Comparison of ENCODE assay signal across 8 cellular contexts in genomic region chr11:65791719-65792213, GRCh38. TPM values are rescaled to one million over a fixed set of nuclear protein-coding genes. Genes with fewer than 3 reads are reported as not detected.
DNase-seq lines count a peak whose midpoint lies in the region; ATAC-seq and TF ChIP-seq lines count a peak whose summit lies in the region.

No MANE protein-coding gene starts in this region.

- DNase-seq in Right ventricle myocardium inferior (ENCODE audit: missing footprints): peak; percentile 20
- DNase-seq in left ventricle myocardium superior: no peak
- peak; percentile 64 to 74 for DNase-seq in activated CD4-positive, alpha-beta T cell treated with anti-CD3 and anti-CD28 coated beads, Interleukin-2, amount 50 U/mL, for 48 hours
- no peak for DNase-seq in NCI-H1436 (lab: John Stamatoyannopoulos, UW)
- no peak for DNase-seq in HPDE6-E6E7 (ENCODE audit: extremely low spot score)
- DNase-seq in sigmoid colon: no peak

- ATAC-seq in Right ventricle myocardium inferior (no peak), left ventricle myocardium superior (no peak), HG03469 (IDR thresholded peaks at IDR 0.05; ENCODE audit: unreplicated experiment) (peak; percentile 59)

- H3K27me3 ChIP-seq in mucosa of stomach (ENCODE audit: control insufficient read depth, insufficient read depth, low read length): peaks cover 13% of the 10 kb centered on the region
- peaks cover 16 to 38% (median 20%) of the 10 kb centered on the region in 3 donors for H3K27me3 ChIP-seq in sigmoid colon

- 10 to 34% methylated on average over 13 of the region's 13 CpGs for WGBS in sigmoid colon, 2 donors

- H3K27ac ChIP-seq in sigmoid colon: no peak overlapping the region

- no peak for TF ChIP-seq CTCF in sigmoid colon (IDR thresholded peaks at IDR 0.05)

- TF ChIP-seq POLR2A in sigmoid colon (IDR thresholded peaks at IDR 0.05): peak in 1 of 2 donors; percentile 14

- intact Hi-C loops in Right ventricle myocardium inferior (cut with DNase I): no loop called here
- intact Hi-C loops in left ventricle myocardium superior (cut with micrococcal nuclease): no loop called here
- intact Hi-C loops in sigmoid colon (cut with DNase I): no loop called here

- H3K4me1 ChIP-seq in mucosa of stomach (ENCODE audit: control insufficient read depth, insufficient read depth, low read length) (peaks cover 64% of the 10 kb centered on the region), sigmoid colon (peaks cover 0 to 16% (median 15%) of the 10 kb centered on the region in 4 donors)

- H3K9ac ChIP-seq in mucosa of stomach (ENCODE audit: low read length): peak overlapping the region; percentile 50

- no peak for TF ChIP-seq EP300 in sigmoid colon (IDR thresholded peaks at IDR 0.05)

- H3K4me3 ChIP-seq in mucosa of stomach (ENCODE audit: low read length) (no peak overlapping the region), sigmoid colon (no peak overlapping the region)

- no peaks in the 10 kb centered on the region for H3K9me3 ChIP-seq in mucosa of stomach (ENCODE audit: control insufficient read depth, low read length)
- no peaks in the 10 kb centered on the region for H3K9me3 ChIP-seq in sigmoid colon

- peaks cover 5% of the 10 kb centered on the region for H3K36me3 ChIP-seq in mucosa of stomach (ENCODE audit: control insufficient read depth, insufficient read depth, low read length)
- H3K36me3 ChIP-seq in sigmoid colon: no peaks in the 10 kb centered on the region

RNA-seq across cellular contexts. Expression of gene OVOL1, which starts 4.9 kb away (rescaled TPM):
- total RNA-seq in Right ventricle myocardium inferior (not detected), left ventricle myocardium superior (not detected), sigmoid colon (not detected)
- 10 to 100 TPM; 16.6 to 30.0 (median 22.7) TPM for polyA plus RNA-seq in sigmoid colon

RNA-seq across cellular contexts. Expression of gene AP5B1, which starts 11.0 kb away (rescaled TPM):
- total RNA-seq in Right ventricle myocardium inferior (6.1 TPM), left ventricle myocardium superior (6.7 TPM), sigmoid colon (10 to 100 TPM in 2 of 4 donors, 1 to 10 TPM in 2; 6.6 to 13.3 (median 10.8) TPM)
- polyA plus RNA-seq in sigmoid colon: 10 to 100 TPM in 1 of 3 donors, 1 to 10 TPM in 2; 6.6 to 14.6 (median 9.0) TPM

RNA-seq across cellular contexts. Expression of gene SNX32, which starts 42.0 kb away (rescaled TPM):
- not detected for total RNA-seq in Right ventricle myocardium inferior
- not detected for total RNA-seq in left ventricle myocardium superior
- total RNA-seq in sigmoid colon: 1 to 10 TPM in 1 of 4 donors, under 1 TPM in 3; 0.27 to 1.2 (median 0.63) TPM
- 1 to 10 TPM in 1 of 3 donors, under 1 TPM in 1, not detected in 1; 0.69 to 1.5 TPM for polyA plus RNA-seq in sigmoid colon

Comparison
In these comparisons a context has a peak if more than half of its experiments do, and no peak if none do; other contexts are left out.
1. DNase-seq: peak in Right ventricle myocardium inferior (single experiment) and activated CD4-positive, alpha-beta T cell treated with anti-CD3 and anti-CD28 coated beads, Interleukin-2, amount 50 U/mL, for 48 hours (2 of 2); none in left ventricle myocardium superior (single experiment), NCI-H1436 (single experiment), HPDE6-E6E7 (single experiment) and sigmoid colon (single experiment).